In the genomic region with DNA sequence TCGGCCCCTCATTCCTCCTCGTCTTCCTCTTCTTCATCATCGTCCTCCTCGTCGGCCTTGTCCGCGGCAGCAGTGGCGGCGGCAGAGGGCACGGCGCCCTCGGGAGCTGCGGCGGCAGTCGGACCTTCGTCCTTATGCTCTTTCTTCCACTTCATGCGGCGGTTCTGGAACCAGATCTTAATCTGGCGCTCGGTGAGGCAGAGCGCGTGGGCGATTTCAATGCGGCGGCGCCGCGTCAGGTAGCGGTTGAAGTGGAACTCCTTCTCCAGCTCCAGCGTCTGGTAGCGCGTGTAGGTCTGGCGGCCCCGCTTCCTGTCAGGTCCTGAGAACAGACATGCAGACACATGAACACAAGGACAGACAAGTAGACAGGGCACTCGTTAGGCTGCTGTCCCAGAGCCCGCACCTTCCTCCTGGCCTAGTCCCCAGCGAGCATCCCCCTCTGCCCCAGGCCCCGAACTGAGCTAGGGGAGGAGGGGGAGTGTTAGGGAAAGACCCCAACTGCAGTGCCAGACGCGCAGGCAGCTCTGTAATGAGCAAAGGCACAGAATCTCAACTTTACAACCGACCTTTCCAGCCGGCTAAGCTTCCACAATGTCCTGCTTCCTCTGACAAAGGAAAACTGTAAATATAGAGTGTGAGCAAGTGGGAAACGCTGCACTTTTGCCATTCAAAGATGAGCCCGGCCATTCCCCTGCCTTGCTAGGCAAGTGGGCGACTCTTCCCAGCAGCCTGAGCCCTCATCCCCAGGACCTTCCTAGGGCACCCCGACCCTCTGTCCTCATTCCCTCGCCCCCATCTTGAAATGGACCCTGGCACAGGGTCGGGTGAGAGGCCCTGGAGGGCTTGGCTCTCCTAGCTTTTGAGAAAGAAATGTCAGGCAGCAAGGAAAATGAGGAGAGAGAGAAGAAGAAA, we compare ENCODE assay signal across 8 cellular contexts. TPM values are rescaled to one million over a fixed set of nuclear protein-coding genes. Genes with fewer than 3 reads are reported as not detected.
DNase-seq lines count a peak whose midpoint lies in the region; ATAC-seq, FAIRE-seq and TF ChIP-seq lines count a peak whose summit lies in the region.

No MANE protein-coding gene starts in this region.

- H3K4me2 ChIP-seq in skeletal muscle satellite cell (ENCODE audit: low read length) = peak overlapping the region; percentile 87

- H3K9me3 ChIP-seq in T-helper 17 cell (ENCODE audit: control insufficient read depth, low read length, poor library complexity, severe bottlenecking) (no peaks in the 10 kb centered on the region), esophagus muscularis mucosa (no peaks in the 10 kb centered on the region), skeletal muscle satellite cell (replicated peaks; ENCODE audit: low read length) (no peaks in the 10 kb centered on the region)

- no peak for FAIRE-seq in GM12892 (lab: Jason Lieb, UNC)

- H3K27me3 ChIP-seq in esophagus muscularis mucosa (peaks cover 38 to 98% (median 88%) of the 10 kb centered on the region in 4 donors), skeletal muscle satellite cell (ENCODE audit: control insufficient read depth, insufficient read depth, low read length) (no peaks in the 10 kb centered on the region)

- peaks cover 18% of the 10 kb centered on the region for H3K36me3 Mint-ChIP-seq in T-helper 17 cell (ENCODE audit: low read depth)

- no peak overlapping the region for H3K27ac ChIP-seq in esophagus muscularis mucosa (replicated peaks in 1 of 4)

- peak overlapping the region; percentile 78 for H3K4me3 Mint-ChIP-seq in T-helper 17 cell

- TF ChIP-seq EP300 in esophagus muscularis mucosa (IDR thresholded peaks at IDR 0.05) = no peak

- TF ChIP-seq CTCF in esophagus muscularis mucosa (IDR thresholded peaks at IDR 0.05) (no peak), GM10248 (IDR thresholded peaks at IDR 0.05; ENCODE audit: control extremely low read depth, extremely low read depth, low read depth, missing control alignments) (no peak)

- peak overlapping the region; percentile 80 for H3K9ac ChIP-seq in skeletal muscle satellite cell (ENCODE audit: low read depth, low read length)

- DNase-seq in DMS53 treated with DMSO at 0.1 percent for 48 hours (lab: John Stamatoyannopoulos, UW; ENCODE audit: unreplicated experiment) (peak; percentile 34), T-helper 17 cell (no peak), esophagus muscularis mucosa (ENCODE audit: extremely low spot score) (no peak), GM10248 (ENCODE audit: extremely low spot score) (no peak), NCI-H510A (lab: John Stamatoyannopoulos, UW) (no peak), GM12892 (ENCODE audit: insufficient read length) (no peak)

- CTCF ChIA-PET in GM10248 (lab: Yijun Ruan, JAX) = no interaction called here

- WGBS in esophagus muscularis mucosa = 13% methylated on average over 46 of the region's 48 CpGs

- intact Hi-C loops in esophagus muscularis mucosa (cut with DNase I) = loop anchor here (5.0 to 10.0 kb wide), 2 partner anchors 1260 to 1293 kb away; no protein-coding TSS in a partner anchor

- H3K36me3 ChIP-seq in esophagus muscularis mucosa = no peaks in the 10 kb centered on the region
- no peaks in the 10 kb centered on the region for H3K36me3 ChIP-seq in skeletal muscle satellite cell (ENCODE audit: insufficient read depth, low read length)

- ATAC-seq in T-helper 17 cell (no peak), HG03442 (IDR thresholded peaks at IDR 0.05; ENCODE audit: unreplicated experiment) (no peak)

- peaks cover 52% of the 10 kb centered on the region for H3K4me1 Mint-ChIP-seq in T-helper 17 cell

- H3K4me1 ChIP-seq in esophagus muscularis mucosa = peaks cover 45 to 77% (median 61%) of the 10 kb centered on the region in 4 donors
- peaks cover 36% of the 10 kb centered on the region for H3K4me1 ChIP-seq in skeletal muscle satellite cell (ENCODE audit: control insufficient read depth, insufficient read depth, low read length)

- POLR2A ChIA-PET in GM10248 (lab: Yijun Ruan, JAX) = no interaction called here

- H3K27me3 Mint-ChIP-seq in T-helper 17 cell = peaks cover 92% of the 10 kb centered on the region

- no peak for TF ChIP-seq POLR2A in esophagus muscularis mucosa (IDR thresholded peaks at IDR 0.05; ENCODE audit: low read depth)
- TF ChIP-seq POLR2A in GM12892 (IDR thresholded peaks at IDR 0.05; ENCODE audit: low read depth, low read length) = no peak

- H3K27ac Mint-ChIP-seq in T-helper 17 cell = peak overlapping the region; percentile 91

- H3K4me3 ChIP-seq in esophagus muscularis mucosa (peak overlapping the region; percentile 14 to 54 (median 36)), skeletal muscle satellite cell (ENCODE audit: low read length) (peak overlapping the region; percentile 86)

RNA-seq across cellular contexts. Expression of gene HOXA7, which starts 1.3 kb away (rescaled TPM):
- not detected for total RNA-seq in T-helper 17 cell
- 1 to 10 TPM in 1 of 4 donors, under 1 TPM in 3; 0.33 to 1.7 (median 0.49) TPM for total RNA-seq in esophagus muscularis mucosa
- 2.0 and 2.8 TPM in 2 replicates for total RNA-seq in skeletal muscle satellite cell (2012; rRNA removed)
- polyA plus RNA-seq in GM12892 (2012; ENCODE audit: missing spikeins) = not detected

RNA-seq across cellular contexts. Expression of gene HOXA3, which starts 2.8 kb away (rescaled TPM):
- total RNA-seq in T-helper 17 cell = not detected
- 10 to 100 TPM; 10.2 to 16.6 (median 13.8) TPM for total RNA-seq in esophagus muscularis mucosa
- total RNA-seq in skeletal muscle satellite cell (2012; rRNA removed) = 2.0 and 3.3 TPM in 2 replicates
- polyA plus RNA-seq in GM12892 (2012; ENCODE audit: missing spikeins) = not detected

RNA-seq across cellular contexts. Expression of gene HOXA6, which starts 7.6 kb away (rescaled TPM):
- total RNA-seq in T-helper 17 cell = not detected
- under 1 TPM in 2 of 4 donors, not detected in 2; 0.66 to 0.92 TPM for total RNA-seq in esophagus muscularis mucosa
- 5.6 and 8.7 TPM in 2 replicates for total RNA-seq in skeletal muscle satellite cell (2012; rRNA removed)
- polyA plus RNA-seq in GM12892 (2012; ENCODE audit: missing spikeins) = not detected

RNA-seq across cellular contexts. Expression of gene HOXA9, which starts 10.2 kb away (rescaled TPM):
- total RNA-seq in T-helper 17 cell = not detected
- total RNA-seq in esophagus muscularis mucosa = under 1 TPM in 1 of 4 donors, not detected in 3; 0.50 TPM
- total RNA-seq in skeletal muscle satellite cell (2012; rRNA removed) = 14.6 and 20.3 TPM in 2 replicates
- polyA plus RNA-seq in GM12892 (2012; ENCODE audit: missing spikeins) = 4.1 TPM

RNA-seq across cellular contexts. Expression of gene HOXA5, which starts 11.7 kb away (rescaled TPM):
- total RNA-seq in T-helper 17 cell (under 1 TPM in 1 of 2 donors, not detected in 1; 0.26 TPM), esophagus muscularis mucosa (10 to 100 TPM in 3 of 4 donors, 1 to 10 TPM in 1; 7.8 to 24.8 (median 14.7) TPM)
- 5.3 and 9.6 TPM in 2 replicates for total RNA-seq in skeletal muscle satellite cell (2012; rRNA removed)
- polyA plus RNA-seq in GM12892 (2012; ENCODE audit: missing spikeins) = not detected

Comparison
In these comparisons a context has a peak if more than half of its experiments do, and no peak if none do; other contexts are left out.
1. RNA of gene HOXA3, which starts 2.8 kb away (total RNA-seq): 10.2 to 16.6 TPM in esophagus muscularis mucosa; not detected in T-helper 17 cell; every median in the first group is over 10 times any median in the second.